In genomic region chr21:31589820-31590219, GRCh38 we compare ENCODE assay signal across 10 cellular contexts.
"Had no signal": no experiment of that assay in that cellular context is flagged by ENCODE, and none has a peak within 500 bp of the region (broad histone marks: within the 10 kb centered on the region; RNA-seq: fewer than 3 reads in every experiment).

No MANE protein-coding gene starts in this region.

- DNase-seq: GM23248, GOT3, H9, HCEC 1CT, HFFc6, IMR-90, KG1 had no signal

- H3K9me3 Mint-ChIP-seq: H9, HFFc6 had no signal

- H3K27ac Mint-ChIP-seq: H9, HFFc6 had no signal

- H3K4me3 Mint-ChIP-seq: H9, HFFc6 had no signal

- ATAC-seq: K562 had no signal

- H3K27ac ChIP-seq: GM23248, HL-60 had no signal

- H3K4me3 ChIP-seq: GM23248, K562 had no signal

- H2AFZ ChIP-seq: GM23248 had no signal

- FAIRE-seq: H54, K562 had no signal

- H3K9ac ChIP-seq: GM23248 had no signal
